ENCODE assay signal across 15 cellular contexts in genomic region chr3:189567772-189568420, GRCh38.
A peak's percentile ranks its signal among the peaks of the same experiment; 100 is the strongest.
DNase-seq lines count a peak whose midpoint lies in the region; ATAC-seq and TF ChIP-seq lines count a peak whose summit lies in the region.
"Had no signal": no experiment of that assay in that cellular context is flagged by ENCODE, and none has a peak within 500 bp of the region (broad histone marks: within the 10 kb centered on the region; RNA-seq: fewer than 3 reads in every experiment).

No MANE protein-coding gene starts in this region.

- intact Hi-C loops in cardiac septum (cut with DNase I), result no loop called here

- ATAC-seq in HG02588 (IDR thresholded peaks at IDR 0.05; ENCODE audit: unreplicated experiment) (peak; percentile 36), HG03457 (IDR thresholded peaks at IDR 0.05; ENCODE audit: unreplicated experiment) (peak; percentile 37), HG03135 (IDR thresholded peaks at IDR 0.05; ENCODE audit: unreplicated experiment) (no peak)
- ATAC-seq: pancreas had no signal

- H3K27me3 ChIP-seq in BLaER1 treated with 17β-estradiol and CSF1 and Interleukin-3, amounts not matched to agents 10 nM and 100 nM, result no peaks in the 10 kb centered on the region
- H3K27me3 ChIP-seq: pancreas, vagina had no signal

- no peak for DNase-seq in pons (ENCODE audit: low spot score)
- DNase-seq in cardiac septum (ENCODE audit: low spot score), result no peak
- DNase-seq in NCI-H2107 (lab: John Stamatoyannopoulos, UW), result no peak
- DNase-seq: GM23248; mammary epithelial cell; pancreas; stimulated activated CD4-positive, alpha-beta T cell treated with anti-CD3 and anti-CD28 coated beads, Interleukin-15, amount 100 ng/mL, for 24 hours; stimulated activated CD8-positive, alpha-beta memory T cell treated with anti-CD3 and anti-CD28 coated beads, Interleukin-4, amount 100 ng/mL, for 48 hours had no signal

- no peaks in the 10 kb centered on the region for H3K9me3 ChIP-seq in BLaER1 treated with 17β-estradiol and CSF1 and Interleukin-3, amounts not matched to agents 10 nM and 100 nM (replicated peaks in 1 of 11)
- H3K9me3 ChIP-seq: pancreas, vagina had no signal

- peaks cover 8 to 33% (median 26%) of the 10 kb centered on the region in 10 experiments; a peak in 16 of 20 replicates for H3K4me1 ChIP-seq in BLaER1 treated with 17β-estradiol and CSF1 and Interleukin-3, amounts not matched to agents 10 nM and 100 nM
- H3K4me1 ChIP-seq: pancreas had no signal

- no peak overlapping the region for H3K4me3 ChIP-seq in BLaER1 treated with 17β-estradiol and CSF1 and Interleukin-3, amounts not matched to agents 10 nM and 100 nM
- H3K4me3 ChIP-seq: GM23248, pancreas, SK-N-MC, vagina had no signal

- no peak overlapping the region for H3K27ac ChIP-seq in BLaER1 treated with 17β-estradiol and CSF1 and Interleukin-3, amounts not matched to agents 10 nM and 100 nM
- H3K27ac ChIP-seq: GM23248, pancreas, SK-N-MC, vagina had no signal

- H3K36me3 ChIP-seq in BLaER1 treated with 17β-estradiol and CSF1 and Interleukin-3, amounts not matched to agents 10 nM and 100 nM, result no peaks in the 10 kb centered on the region
- H3K36me3 ChIP-seq: pancreas, vagina had no signal

- no peak overlapping the region for H3K9ac ChIP-seq in BLaER1 treated with 17β-estradiol and CSF1 and Interleukin-3, amounts not matched to agents 10 nM and 100 nM
- H3K9ac ChIP-seq: GM23248 had no signal

- peak; percentile 11 for TF ChIP-seq POLR2A in GM18951 (IDR thresholded peaks at IDR 0.05; ENCODE audit: extremely low read depth, insufficient read depth, insufficient read length)

- peak overlapping the region; percentile 19 to 75 (median 48); a peak in 21 of 22 replicates for H3K4me2 ChIP-seq in BLaER1 treated with 17β-estradiol and CSF1 and Interleukin-3, amounts not matched to agents 10 nM and 100 nM

- no peaks in the 10 kb centered on the region for H4K20me1 ChIP-seq in BLaER1 treated with 17β-estradiol and CSF1 and Interleukin-3, amounts not matched to agents 10 nM and 100 nM

- in situ Hi-C loops in GM18951 (cut with MboI; ENCODE audit: low sequenced_read_pairs, unreplicated experiment), result no loop called here
